ENCODE assay signal across 15 cellular contexts in genomic region chr2:1716441-1716840, GRCh38. TPM values are rescaled to one million over a fixed set of nuclear protein-coding genes. Genes with fewer than 3 reads are reported as not detected.
DNase-seq lines count a peak whose midpoint lies in the region; ATAC-seq and TF ChIP-seq lines count a peak whose summit lies in the region.
"Had no signal": no experiment of that assay in that cellular context is flagged by ENCODE, and none has a peak within 500 bp of the region (broad histone marks: within the 10 kb centered on the region; RNA-seq: fewer than 3 reads in every experiment).

No MANE protein-coding gene starts in this region.

- H3K4me3 Mint-ChIP-seq in endothelial cell (ENCODE audit: unreplicated experiment) = no peak overlapping the region
- H3K4me3 Mint-ChIP-seq in naive thymus-derived CD4-positive, alpha-beta T cell = no peak overlapping the region
- no peak overlapping the region for H3K4me3 Mint-ChIP-seq in T-cell
- H3K4me3 Mint-ChIP-seq: activated CD4-positive, alpha-beta T cell treated with anti-CD3 and anti-CD28 coated beads for 36 hours had no signal

- peaks cover 25% of the 10 kb centered on the region for H3K36me3 Mint-ChIP-seq in endothelial cell (ENCODE audit: low read depth, unreplicated experiment)
- no peaks in the 10 kb centered on the region for H3K36me3 Mint-ChIP-seq in naive thymus-derived CD4-positive, alpha-beta T cell
- H3K36me3 Mint-ChIP-seq in T-cell = no peaks in the 10 kb centered on the region

- H3K56ac ChIP-seq in mesendoderm (ENCODE audit: low read length) = no peak overlapping the region

- H3K79me2 ChIP-seq in mesendoderm (ENCODE audit: control insufficient read depth, insufficient read depth, low read length) = peaks cover 34% of the 10 kb centered on the region
- H3K79me2 ChIP-seq: parathyroid adenoma had no signal

- H3K36me3 ChIP-seq in SJSA1 (peaks cover 18% of the 10 kb centered on the region), suprapubic skin (no peaks in the 10 kb centered on the region), mesendoderm (ENCODE audit: control insufficient read depth, insufficient read depth, low read length) (no peaks in the 10 kb centered on the region)
- H3K36me3 ChIP-seq in naive thymus-derived CD4-positive, alpha-beta T cell (ENCODE audit: control insufficient read depth in 2 of 3, insufficient read depth in 3 of 3, low read length in 3 of 3) = no peaks in the 10 kb centered on the region

- WGBS in suprapubic skin = 85% methylated on average over 9 of the region's 9 CpGs
- WGBS in mesendoderm (ENCODE audit: extremely low coverage, insufficient coverage, low lambda C conversion rate) = no CpG with 5 or more reads among the region's 9 CpGs

- no peak overlapping the region for H2AK5ac ChIP-seq in mesendoderm (ENCODE audit: low read length)

- TF ChIP-seq CTCF in endothelial cell (IDR thresholded peaks at IDR 0.05; ENCODE audit: unreplicated experiment) (no peak), suprapubic skin (IDR thresholded peaks at IDR 0.05) (no peak)

- H3K27me3 Mint-ChIP-seq in endothelial cell (ENCODE audit: unreplicated experiment) (peaks cover 18% of the 10 kb centered on the region), T-cell (peaks cover 7 to 14% of the 10 kb centered on the region in 2 donors)
- peaks cover 0 to 36% (median 14%) of the 10 kb centered on the region in 5 donors for H3K27me3 Mint-ChIP-seq in naive thymus-derived CD4-positive, alpha-beta T cell
- H3K27me3 Mint-ChIP-seq: activated CD4-positive, alpha-beta T cell treated with anti-CD3 and anti-CD28 coated beads for 36 hours had no signal

- DNase-seq in SJSA1 (ENCODE audit: low read depth in 1 of 2, low spot score in 2 of 2) (peak in 1 of 2 experiments; percentile 36), endothelial cell (ENCODE audit: low spot score) (no peak), suprapubic skin (ENCODE audit: low spot score in 2 of 2) (no peak), mesendoderm (no peak), T-cell (no peak), medulla oblongata (ENCODE audit: extremely low spot score) (no peak)
- DNase-seq in naive thymus-derived CD4-positive, alpha-beta T cell = no peak
- DNase-seq: activated CD4-positive, alpha-beta T cell treated with anti-CD3 and anti-CD28 coated beads for 36 hours; activated CD8-positive, alpha-beta memory T cell treated with anti-CD3 and anti-CD28 coated beads, Interleukin-2, amount 50 U/mL, for 48 hours; activated naive CD4-positive, alpha-beta T cell; effector CD8-positive, alpha-beta T cell; NCI-H226 had no signal

- H3K4me1 Mint-ChIP-seq in endothelial cell (ENCODE audit: unreplicated experiment) (peaks cover 69% of the 10 kb centered on the region), T-cell (no peaks in the 10 kb centered on the region)
- no peaks in the 10 kb centered on the region for H3K4me1 Mint-ChIP-seq in naive thymus-derived CD4-positive, alpha-beta T cell
- H3K4me1 Mint-ChIP-seq: activated CD4-positive, alpha-beta T cell treated with anti-CD3 and anti-CD28 coated beads for 36 hours had no signal

- H3K4ac ChIP-seq in mesendoderm (ENCODE audit: low read depth, low read length) = no peak overlapping the region

- H3K9ac ChIP-seq in mesendoderm (ENCODE audit: low read length) = no peak overlapping the region
- H3K9ac ChIP-seq: parathyroid adenoma had no signal

- no peak overlapping the region for H2BK5ac ChIP-seq in mesendoderm (ENCODE audit: low read length)

- no peak for TF ChIP-seq EP300 in suprapubic skin (IDR thresholded peaks at IDR 0.05)

- H3K9me3 Mint-ChIP-seq in endothelial cell (ENCODE audit: unreplicated experiment) = no peaks in the 10 kb centered on the region
- H3K9me3 Mint-ChIP-seq in naive thymus-derived CD4-positive, alpha-beta T cell = peaks cover 0 to 11% (median 0%) of the 10 kb centered on the region in 11 donors
- H3K9me3 Mint-ChIP-seq in T-cell = peaks cover 0 to 12% (median 6%) of the 10 kb centered on the region in 3 donors

- H3K27ac Mint-ChIP-seq in endothelial cell (ENCODE audit: unreplicated experiment) = peak overlapping the region; percentile 99
- no peak overlapping the region for H3K27ac Mint-ChIP-seq in naive thymus-derived CD4-positive, alpha-beta T cell
- H3K27ac Mint-ChIP-seq in T-cell = no peak overlapping the region
- H3K27ac Mint-ChIP-seq: activated CD4-positive, alpha-beta T cell treated with anti-CD3 and anti-CD28 coated beads for 36 hours had no signal

- H3K23ac ChIP-seq in mesendoderm (ENCODE audit: low read length) = no peak overlapping the region

- H3K79me1 ChIP-seq in mesendoderm (ENCODE audit: low read length) = peaks cover 29% of the 10 kb centered on the region

- H3K27me3 ChIP-seq in SJSA1 (replicated peaks) = no peaks in the 10 kb centered on the region
- no peaks in the 10 kb centered on the region for H3K27me3 ChIP-seq in naive thymus-derived CD4-positive, alpha-beta T cell (ENCODE audit: control insufficient read depth in 2 of 2, insufficient read depth in 2 of 2, low read length in 2 of 2)
- H3K27me3 ChIP-seq in suprapubic skin = peaks cover 3% of the 10 kb centered on the region
- H3K27me3 ChIP-seq in mesendoderm (ENCODE audit: insufficient read depth, low read length, poor library complexity) = no peaks in the 10 kb centered on the region
- H3K27me3 ChIP-seq: SJCRH30 had no signal

- no peak overlapping the region for H2BK15ac ChIP-seq in mesendoderm (replicated peaks; ENCODE audit: low read depth)

- H3K9me3 ChIP-seq in SJSA1 (replicated peaks) (no peaks in the 10 kb centered on the region), suprapubic skin (no peaks in the 10 kb centered on the region)
- H3K9me3 ChIP-seq in naive thymus-derived CD4-positive, alpha-beta T cell (ENCODE audit: control insufficient read depth in 2 of 3, low read length in 3 of 3) = no peaks in the 10 kb centered on the region
- H3K9me3 ChIP-seq: SJCRH30 had no signal

- no peak overlapping the region for H3K4me3 ChIP-seq in SJSA1
- H3K4me3 ChIP-seq in naive thymus-derived CD4-positive, alpha-beta T cell (ENCODE audit: low read length) = no peak overlapping the region
- no peak overlapping the region for H3K4me3 ChIP-seq in suprapubic skin
- no peak overlapping the region for H3K4me3 ChIP-seq in mesendoderm (ENCODE audit: low read length)
- H3K4me3 ChIP-seq: SJCRH30 had no signal

- no peak overlapping the region for H3K4me2 ChIP-seq in mesendoderm (ENCODE audit: low read length)

- peak; percentile 16 for ATAC-seq in naive thymus-derived CD4-positive, alpha-beta T cell
- ATAC-seq in T-cell (replicated peaks in 1 of 4) (no peak), GM19397 (IDR thresholded peaks at IDR 0.05; ENCODE audit: unreplicated experiment) (no peak)
- ATAC-seq: activated CD4-positive, alpha-beta T cell treated with anti-CD3 and anti-CD28 coated beads for 36 hours had no signal

- intact Hi-C loops in naive thymus-derived CD4-positive, alpha-beta T cell (cut with micrococcal nuclease) = no loop called here

- H3K27ac ChIP-seq in SJSA1 (peak overlapping the region; percentile 37; the same call in 1 of the 2 replicates), suprapubic skin (peak overlapping the region; percentile 2), mesendoderm (ENCODE audit: low read depth, low read length) (no peak overlapping the region)
- no peak overlapping the region for H3K27ac ChIP-seq in naive thymus-derived CD4-positive, alpha-beta T cell (ENCODE audit: low read depth, low read length)
- H3K27ac ChIP-seq: parathyroid adenoma, SJCRH30 had no signal

- CTCF ChIA-PET in naive thymus-derived CD4-positive, alpha-beta T cell (lab: Charles Lee) = no interaction called here
- CTCF ChIA-PET in T-cell (lab: Charles Lee) = no interaction called here

- POLR2A ChIA-PET in naive thymus-derived CD4-positive, alpha-beta T cell (lab: Charles Lee) = no interaction called here
- POLR2A ChIA-PET in T-cell (lab: Charles Lee) = no interaction called here

- H2BK120ac ChIP-seq in mesendoderm (ENCODE audit: low read depth, low read length) = no peak overlapping the region

- H4K8ac ChIP-seq in mesendoderm (ENCODE audit: low read depth, low read length) = no peak overlapping the region

- H4K5ac ChIP-seq in mesendoderm (ENCODE audit: low read length) = no peak overlapping the region

- no peak overlapping the region for H3K18ac ChIP-seq in mesendoderm (ENCODE audit: low read length)

- TF ChIP-seq POLR2A in suprapubic skin (IDR thresholded peaks at IDR 0.05) = no peak

- H3K4me1 ChIP-seq in SJSA1 (replicated peaks) = peaks cover 27% of the 10 kb centered on the region
- no peaks in the 10 kb centered on the region for H3K4me1 ChIP-seq in naive thymus-derived CD4-positive, alpha-beta T cell (ENCODE audit: control insufficient read depth in 2 of 2, insufficient read depth in 2 of 2, low read length in 2 of 2)
- peaks cover 29% of the 10 kb centered on the region for H3K4me1 ChIP-seq in suprapubic skin
- H3K4me1 ChIP-seq in mesendoderm (ENCODE audit: control insufficient read depth, low read depth, low read length) = no peaks in the 10 kb centered on the region
- H3K4me1 ChIP-seq: parathyroid adenoma had no signal

RNA-seq across cellular contexts. Expression of gene PXDN, which starts 27.9 kb away (rescaled TPM):
- total RNA-seq in SJSA1 (2014; rRNA removed; shearing (Covaris generic)) = 199 and 310 TPM in 2 replicates
- total RNA-seq in endothelial cell (ENCODE audit: unreplicated experiment) (521 TPM), suprapubic skin (1 to 10 TPM; 7.0 to 9.5 (median 9.4) TPM), T-cell (1 to 10 TPM in 3 of 5 donors, under 1 TPM in 2; 0.21 to 5.4 (median 1.3) TPM)
- 1 to 10 TPM in 1 of 5 experiments, under 1 TPM in 1, not detected in 3; 0.47 to 3.1 TPM for total RNA-seq in naive thymus-derived CD4-positive, alpha-beta T cell
- 1 to 10 TPM in 1 of 2 donors, under 1 TPM in 1; 0.74 to 1.3 TPM for polyA plus RNA-seq in naive thymus-derived CD4-positive, alpha-beta T cell
- polyA plus RNA-seq in mesendoderm (2013, experiment 1 of 2) = 60.4 TPM
- polyA plus RNA-seq in mesendoderm (2013, experiment 2 of 2) = 60.8 TPM

Comparison
In these comparisons a context has a peak if more than half of its experiments do, and no peak if none do; other contexts are left out.
1. H3K27ac ChIP-seq: peak in SJSA1 (single experiment) and suprapubic skin (single experiment); none in naive thymus-derived CD4-positive, alpha-beta T cell (single experiment) and mesendoderm (single experiment).
2. RNA of gene PXDN, which starts 27.9 kb away (total RNA-seq): 521 TPM in endothelial cell (single experiment) and 199 to 310 TPM in SJSA1; 7.0 to 9.5 TPM in suprapubic skin, 0.21 to 5.4 TPM in T-cell and 0.47 to 3.1 TPM in naive thymus-derived CD4-positive, alpha-beta T cell; every median in the first group is over 10 times any median in the second.